Comparison of ENCODE assay signal across 6 cellular contexts in the genomic region with DNA sequence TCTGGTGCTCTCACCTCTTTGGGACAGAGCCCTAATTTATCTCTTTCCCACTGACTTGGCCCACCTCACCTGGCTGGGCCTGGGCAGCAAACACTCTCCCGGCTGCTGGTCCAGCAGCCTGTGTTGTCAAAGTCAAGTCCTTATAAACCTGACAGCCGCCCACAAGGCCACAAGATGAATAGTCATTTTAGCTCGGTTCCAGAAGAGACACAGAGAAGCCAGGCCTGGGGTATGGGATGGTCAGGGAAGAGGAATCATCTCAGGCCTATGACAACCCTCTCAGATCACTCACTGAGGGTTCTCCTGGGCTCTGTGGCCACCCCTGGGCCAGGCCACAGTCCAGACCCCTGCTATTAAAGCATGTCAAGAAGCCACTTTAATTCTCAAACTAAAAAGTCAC.
"Had no signal": no experiment of that assay in that cellular context is flagged by ENCODE, and none has a peak within 500 bp of the region (broad histone marks: within the 10 kb centered on the region; RNA-seq: fewer than 3 reads in every experiment).

No MANE protein-coding gene starts in this region.

- H2AFZ ChIP-seq: GM23248 had no signal

- H3K27ac Mint-ChIP-seq: HFFc6, IgD-negative memory B cell had no signal

- H3K36me3 Mint-ChIP-seq: IgD-negative memory B cell had no signal

- H3K4me3 Mint-ChIP-seq: HFFc6, IgD-negative memory B cell had no signal

- H3K4me3 ChIP-seq: GM23248, HAP-1 had no signal

- H3K4me1 ChIP-seq: HAP-1 had no signal

- H3K27ac ChIP-seq: GM23248 had no signal

- H3K36me3 ChIP-seq: HAP-1 had no signal

- H3K9me3 ChIP-seq: HAP-1 had no signal

- H3K9ac ChIP-seq: GM23248 had no signal

- DNase-seq: GM23248, GOT3, H7, HFFc6 had no signal
